ENCODE assay signal across 8 cellular contexts in the genomic region with DNA sequence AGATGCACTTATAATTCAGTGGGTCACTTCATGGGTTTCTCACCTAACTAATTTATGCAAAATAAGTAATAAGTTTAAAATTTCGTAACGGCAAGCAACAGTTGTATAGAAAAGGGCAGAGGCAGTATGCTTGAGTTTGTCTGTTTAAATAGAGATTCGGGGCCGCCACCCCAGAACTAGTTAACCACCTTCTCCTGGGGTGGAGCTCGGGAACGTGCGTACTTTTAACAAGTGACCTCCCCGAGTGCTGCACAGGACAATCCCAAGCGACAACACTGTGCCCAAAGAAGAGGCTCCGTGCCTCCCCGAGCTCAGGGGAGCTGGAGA. TPM values are rescaled to one million over a fixed set of nuclear protein-coding genes. Genes with fewer than 3 reads are reported as not detected.
A peak's percentile ranks its signal among the peaks of the same experiment; 100 is the strongest.
DNase-seq lines count a peak whose midpoint lies in the region; ATAC-seq and TF ChIP-seq lines count a peak whose summit lies in the region.

No MANE protein-coding gene starts in this region.

- H3K27me3 ChIP-seq in left lung (no peaks in the 10 kb centered on the region), thyroid gland (no peaks in the 10 kb centered on the region)

- H3K4me3 Mint-ChIP-seq in activated T-cell treated with anti-CD3 and anti-CD28 coated beads, Interleukin-2, amount 50 U/mL, for 4 hours = peak overlapping the region; percentile 97
- peak overlapping the region; percentile 93 for H3K4me3 Mint-ChIP-seq in activated naive CD8-positive, alpha-beta T cell treated with anti-CD3 and anti-CD28 coated beads, Interleukin-2, amount 10 ng/mL, durations not matched to agents 7 days and 5 days

- H3K4me1 Mint-ChIP-seq in activated T-cell treated with anti-CD3 and anti-CD28 coated beads, Interleukin-2, amount 50 U/mL, for 4 hours (ENCODE audit: low read depth) = peaks cover 46% of the 10 kb centered on the region
- H3K4me1 Mint-ChIP-seq in activated naive CD8-positive, alpha-beta T cell treated with anti-CD3 and anti-CD28 coated beads, Interleukin-2, amount 10 ng/mL, durations not matched to agents 7 days and 5 days = peaks cover 33% of the 10 kb centered on the region

- ATAC-seq in activated T-cell treated with anti-CD3 and anti-CD28 coated beads, Interleukin-2, amount 50 U/mL, for 4 hours = no peak
- no peak for ATAC-seq in activated naive CD8-positive, alpha-beta T cell treated with anti-CD3 and anti-CD28 coated beads, Interleukin-2, amount 10 ng/mL, durations not matched to agents 7 days and 5 days (ENCODE audit: low read depth)
- ATAC-seq in left lung = peak; percentile 51
- ATAC-seq in HG03442 (IDR thresholded peaks at IDR 0.05; ENCODE audit: unreplicated experiment) = no peak

- H3K27ac Mint-ChIP-seq in activated naive CD8-positive, alpha-beta T cell treated with anti-CD3 and anti-CD28 coated beads, Interleukin-2, amount 10 ng/mL, durations not matched to agents 7 days and 5 days = peak overlapping the region; percentile 89

- H3K9me3 ChIP-seq in left lung (no peaks in the 10 kb centered on the region), thyroid gland (no peaks in the 10 kb centered on the region)

- TF ChIP-seq CTCF in left lung (IDR thresholded peaks at IDR 0.05) (no peak), thyroid gland (IDR thresholded peaks at IDR 0.05) (no peak)

- H3K4me3 ChIP-seq in left lung (peak overlapping the region; percentile 72 to 93), thyroid gland (replicated peaks in 1 of 3) (peak overlapping the region; percentile 66 to 95 (median 83))

- H3K36me3 ChIP-seq in left lung (peaks cover 0 to 36% of the 10 kb centered on the region in 2 donors), thyroid gland (peaks cover 0 to 2% of the 10 kb centered on the region in 2 donors)

- intact Hi-C loops in left lung (cut with DNase I) = loop anchor here in 1 of 2 donors (10.0 kb wide), 2 partner anchors 120 to 530 kb away; partner anchors contain the start of gene TIPARP
- intact Hi-C loops in thyroid gland (cut with DNase I) = loop anchor here (10.0 kb wide), 2 partner anchors 120 to 530 kb away; partner anchors contain the start of gene TIPARP

- no peak for TF ChIP-seq POLR2A in thyroid gland (IDR thresholded peaks at IDR 0.05)

- no peak for DNase-seq in activated T-cell treated with anti-CD3 and anti-CD28 coated beads, Interleukin-2, amount 50 U/mL, for 4 hours
- no peak for DNase-seq in activated T-cell treated with anti-CD3 and anti-CD28 coated beads, Interleukin-2, amount 50 U/mL, for 48 hours
- DNase-seq in activated naive CD8-positive, alpha-beta T cell treated with anti-CD3 and anti-CD28 coated beads, Interleukin-2, amount 10 ng/mL, durations not matched to agents 7 days and 5 days = no peak
- DNase-seq in left lung = no peak
- DNase-seq in thyroid gland = no peak
- DNase-seq in DMS79 treated with DMSO at 0.1 percent for 48 hours (lab: John Stamatoyannopoulos, UW) = no peak
- no peak for DNase-seq in HuH-7.5 (ENCODE audit: low spot score)

- H3K4me1 ChIP-seq in left lung = peaks cover 22 to 36% of the 10 kb centered on the region in 2 donors
- H3K4me1 ChIP-seq in thyroid gland = peaks cover 39 to 53% of the 10 kb centered on the region in 2 donors

- H3K36me3 Mint-ChIP-seq in activated T-cell treated with anti-CD3 and anti-CD28 coated beads, Interleukin-2, amount 50 U/mL, for 4 hours (ENCODE audit: insufficient read depth) = peaks cover 25% of the 10 kb centered on the region
- H3K36me3 Mint-ChIP-seq in activated naive CD8-positive, alpha-beta T cell treated with anti-CD3 and anti-CD28 coated beads, Interleukin-2, amount 10 ng/mL, durations not matched to agents 7 days and 5 days = peaks cover 23% of the 10 kb centered on the region

- 0% methylated on average over 10 to 11 of the region's 11 CpGs for WGBS in thyroid gland, 2 donors

- H3K27ac ChIP-seq in left lung = peak overlapping the region; percentile 84 to 90
- H3K27ac ChIP-seq in thyroid gland = peak overlapping the region; percentile 76 to 86 (median 85)

- H3K9me3 Mint-ChIP-seq in activated T-cell treated with anti-CD3 and anti-CD28 coated beads, Interleukin-2, amount 50 U/mL, for 4 hours = no peaks in the 10 kb centered on the region
- no peaks in the 10 kb centered on the region for H3K9me3 Mint-ChIP-seq in activated naive CD8-positive, alpha-beta T cell treated with anti-CD3 and anti-CD28 coated beads, Interleukin-2, amount 10 ng/mL, durations not matched to agents 7 days and 5 days

- POLR2A ChIA-PET in activated naive CD8-positive, alpha-beta T cell treated with anti-CD3 and anti-CD28 coated beads, Interleukin-2, amount 10 ng/mL, durations not matched to agents 7 days and 5 days (lab: Charles Lee) = interaction anchor here (1.0 to 4.0 kb wide), 11 partner anchors 11 to 621 kb away, joined by 3 to 37 read pairs (median 6); partner anchors contain the start of gene TIPARP

- H3K27me3 Mint-ChIP-seq in activated T-cell treated with anti-CD3 and anti-CD28 coated beads, Interleukin-2, amount 50 U/mL, for 4 hours (ENCODE audit: low read depth) = no peaks in the 10 kb centered on the region
- H3K27me3 Mint-ChIP-seq in activated naive CD8-positive, alpha-beta T cell treated with anti-CD3 and anti-CD28 coated beads, Interleukin-2, amount 10 ng/mL, durations not matched to agents 7 days and 5 days = no peaks in the 10 kb centered on the region

RNA-seq across cellular contexts. Expression of gene SSR3, which starts 0.4 kb away (rescaled TPM):
- total RNA-seq in activated T-cell treated with anti-CD3 and anti-CD28 coated beads, Interleukin-2, amount 50 U/mL, for 4 hours = 100 to 1,000 TPM; 133 to 153 (median 138) TPM
- total RNA-seq in activated naive CD8-positive, alpha-beta T cell treated with anti-CD3 and anti-CD28 coated beads, Interleukin-2, amount 10 ng/mL, durations not matched to agents 7 days and 5 days = 100 to 1,000 TPM; 113 to 118 TPM
- 100 to 1,000 TPM; 268 to 336 TPM for total RNA-seq in left lung
- 100 to 1,000 TPM; 134 to 223 (median 176) TPM for total RNA-seq in thyroid gland
